2 cellular contexts compared by ENCODE assay signal in the genomic region with DNA sequence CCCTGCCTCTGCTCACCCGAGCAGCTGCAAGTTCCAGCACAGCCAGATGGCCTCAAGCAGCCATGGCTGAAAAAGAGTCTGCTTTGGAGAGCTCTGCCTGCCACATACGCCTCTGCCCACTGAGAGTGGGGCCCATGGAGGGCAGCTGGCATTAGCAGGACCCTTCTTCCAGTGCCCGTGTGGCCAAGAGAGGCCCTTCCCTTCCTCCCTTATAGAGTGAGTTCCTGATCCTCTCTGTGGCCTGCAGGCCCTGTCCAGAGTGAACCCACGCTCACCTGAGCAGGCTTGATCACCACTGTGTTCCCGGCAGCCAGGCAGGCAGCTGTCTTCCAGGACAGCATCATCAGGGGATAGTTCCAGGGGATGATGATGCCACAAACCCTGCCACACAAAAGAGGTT.
TF ChIP-seq lines count a peak whose summit lies in the region.

No MANE protein-coding gene starts in this region.

TF ChIP-seq in SK-N-SH, 30 proteins besides CTCF, POLR2A, EP300 and RAD21:
- TF ChIP-seq, protein P1, sequence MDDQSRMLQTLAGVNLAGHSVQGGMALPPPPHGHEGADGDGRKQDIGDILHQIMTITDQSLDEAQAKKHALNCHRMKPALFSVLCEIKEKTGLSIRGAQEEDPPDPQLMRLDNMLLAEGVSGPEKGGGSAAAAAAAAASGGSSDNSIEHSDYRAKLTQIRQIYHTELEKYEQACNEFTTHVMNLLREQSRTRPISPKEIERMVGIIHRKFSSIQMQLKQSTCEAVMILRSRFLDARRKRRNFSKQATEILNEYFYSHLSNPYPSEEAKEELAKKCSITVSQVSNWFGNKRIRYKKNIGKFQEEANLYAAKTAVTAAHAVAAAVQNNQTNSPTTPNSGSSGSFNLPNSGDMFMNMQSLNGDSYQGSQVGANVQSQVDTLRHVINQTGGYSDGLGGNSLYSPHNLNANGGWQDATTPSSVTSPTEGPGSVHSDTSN (IDR thresholded peaks at IDR 0.05), result no peak
- TF ChIP-seq POLR2AphosphoS5 (IDR thresholded peaks at IDR 0.05; ENCODE audit: low read depth, low read length), result no peak
- TF ChIP-seq, protein P2, sequence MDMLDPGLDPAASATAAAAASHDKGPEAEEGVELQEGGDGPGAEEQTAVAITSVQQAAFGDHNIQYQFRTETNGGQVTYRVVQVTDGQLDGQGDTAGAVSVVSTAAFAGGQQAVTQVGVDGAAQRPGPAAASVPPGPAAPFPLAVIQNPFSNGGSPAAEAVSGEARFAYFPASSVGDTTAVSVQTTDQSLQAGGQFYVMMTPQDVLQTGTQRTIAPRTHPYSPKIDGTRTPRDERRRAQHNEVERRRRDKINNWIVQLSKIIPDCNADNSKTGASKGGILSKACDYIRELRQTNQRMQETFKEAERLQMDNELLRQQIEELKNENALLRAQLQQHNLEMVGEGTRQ (IDR thresholded peaks at IDR 0.05; ENCODE audit: borderline replicate concordance, low read depth, low read length), result no peak
- no peak for TF ChIP-seq YY1 (IDR thresholded peaks at IDR 0.05; ENCODE audit: low read depth)
- TF ChIP-seq NFIC (IDR thresholded peaks at IDR 0.05; ENCODE audit: borderline replicate concordance), result no peak
- TF ChIP-seq CHD2 (IDR thresholded peaks at IDR 0.05; ENCODE audit: low read length, partially characterized antibody), result no peak
- TF ChIP-seq SMC3 (IDR thresholded peaks at IDR 0.05; ENCODE audit: low read depth, low read length), result no peak
- no peak for TF ChIP-seq ELF1 (IDR thresholded peaks at IDR 0.05)
- no peak for TF ChIP-seq GABPA (IDR thresholded peaks at IDR 0.05; ENCODE audit: low read depth)
- TF ChIP-seq, protein P3, sequence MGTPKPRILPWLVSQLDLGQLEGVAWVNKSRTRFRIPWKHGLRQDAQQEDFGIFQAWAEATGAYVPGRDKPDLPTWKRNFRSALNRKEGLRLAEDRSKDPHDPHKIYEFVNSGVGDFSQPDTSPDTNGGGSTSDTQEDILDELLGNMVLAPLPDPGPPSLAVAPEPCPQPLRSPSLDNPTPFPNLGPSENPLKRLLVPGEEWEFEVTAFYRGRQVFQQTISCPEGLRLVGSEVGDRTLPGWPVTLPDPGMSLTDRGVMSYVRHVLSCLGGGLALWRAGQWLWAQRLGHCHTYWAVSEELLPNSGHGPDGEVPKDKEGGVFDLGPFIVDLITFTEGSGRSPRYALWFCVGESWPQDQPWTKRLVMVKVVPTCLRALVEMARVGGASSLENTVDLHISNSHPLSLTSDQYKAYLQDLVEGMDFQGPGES (IDR thresholded peaks at IDR 0.05; ENCODE audit: low read depth, low read length), result no peak
- TF ChIP-seq TCF12 (IDR thresholded peaks at IDR 0.05), result no peak
- no peak for TF ChIP-seq FOXJ3 (CRISPR knock-in tag; IDR thresholded peaks at IDR 0.05)
- no peak for TF ChIP-seq FOXM1 (IDR thresholded peaks at IDR 0.05; ENCODE audit: low read depth)
- no peak for TF ChIP-seq NRF1 (IDR thresholded peaks at IDR 0.05; ENCODE audit: low read depth, low read length)
- TF ChIP-seq, protein P4, sequence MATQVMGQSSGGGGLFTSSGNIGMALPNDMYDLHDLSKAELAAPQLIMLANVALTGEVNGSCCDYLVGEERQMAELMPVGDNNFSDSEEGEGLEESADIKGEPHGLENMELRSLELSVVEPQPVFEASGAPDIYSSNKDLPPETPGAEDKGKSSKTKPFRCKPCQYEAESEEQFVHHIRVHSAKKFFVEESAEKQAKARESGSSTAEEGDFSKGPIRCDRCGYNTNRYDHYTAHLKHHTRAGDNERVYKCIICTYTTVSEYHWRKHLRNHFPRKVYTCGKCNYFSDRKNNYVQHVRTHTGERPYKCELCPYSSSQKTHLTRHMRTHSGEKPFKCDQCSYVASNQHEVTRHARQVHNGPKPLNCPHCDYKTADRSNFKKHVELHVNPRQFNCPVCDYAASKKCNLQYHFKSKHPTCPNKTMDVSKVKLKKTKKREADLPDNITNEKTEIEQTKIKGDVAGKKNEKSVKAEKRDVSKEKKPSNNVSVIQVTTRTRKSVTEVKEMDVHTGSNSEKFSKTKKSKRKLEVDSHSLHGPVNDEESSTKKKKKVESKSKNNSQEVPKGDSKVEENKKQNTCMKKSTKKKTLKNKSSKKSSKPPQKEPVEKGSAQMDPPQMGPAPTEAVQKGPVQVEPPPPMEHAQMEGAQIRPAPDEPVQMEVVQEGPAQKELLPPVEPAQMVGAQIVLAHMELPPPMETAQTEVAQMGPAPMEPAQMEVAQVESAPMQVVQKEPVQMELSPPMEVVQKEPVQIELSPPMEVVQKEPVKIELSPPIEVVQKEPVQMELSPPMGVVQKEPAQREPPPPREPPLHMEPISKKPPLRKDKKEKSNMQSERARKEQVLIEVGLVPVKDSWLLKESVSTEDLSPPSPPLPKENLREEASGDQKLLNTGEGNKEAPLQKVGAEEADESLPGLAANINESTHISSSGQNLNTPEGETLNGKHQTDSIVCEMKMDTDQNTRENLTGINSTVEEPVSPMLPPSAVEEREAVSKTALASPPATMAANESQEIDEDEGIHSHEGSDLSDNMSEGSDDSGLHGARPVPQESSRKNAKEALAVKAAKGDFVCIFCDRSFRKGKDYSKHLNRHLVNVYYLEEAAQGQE (IDR thresholded peaks at IDR 0.05; ENCODE audit: low read depth, low read length), result no peak

TF ChIP-seq in IMR-90, 13 proteins besides CTCF, POLR2A, EP300 and RAD21 (continued from another document):
- TF ChIP-seq BHLHE40 (IDR thresholded peaks at IDR 0.05; ENCODE audit: low read depth, low read length) (no peak), RCOR1 (IDR thresholded peaks at IDR 0.05; ENCODE audit: insufficient replicate concordance, low read length) (no peak), FOS (IDR thresholded peaks at IDR 0.05; ENCODE audit: low read depth, low read length) (no peak), RFX5 (IDR thresholded peaks at IDR 0.05; ENCODE audit: low read depth, low read length) (no peak), MXI1 (IDR thresholded peaks at IDR 0.05; ENCODE audit: borderline replicate concordance, low read depth, low read length) (no peak), MAZ (IDR thresholded peaks at IDR 0.05; ENCODE audit: borderline replicate concordance, low read depth, low read length) (no peak)
- TF ChIP-seq, protein P5, sequence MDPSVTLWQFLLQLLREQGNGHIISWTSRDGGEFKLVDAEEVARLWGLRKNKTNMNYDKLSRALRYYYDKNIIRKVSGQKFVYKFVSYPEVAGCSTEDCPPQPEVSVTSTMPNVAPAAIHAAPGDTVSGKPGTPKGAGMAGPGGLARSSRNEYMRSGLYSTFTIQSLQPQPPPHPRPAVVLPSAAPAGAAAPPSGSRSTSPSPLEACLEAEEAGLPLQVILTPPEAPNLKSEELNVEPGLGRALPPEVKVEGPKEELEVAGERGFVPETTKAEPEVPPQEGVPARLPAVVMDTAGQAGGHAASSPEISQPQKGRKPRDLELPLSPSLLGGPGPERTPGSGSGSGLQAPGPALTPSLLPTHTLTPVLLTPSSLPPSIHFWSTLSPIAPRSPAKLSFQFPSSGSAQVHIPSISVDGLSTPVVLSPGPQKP (IDR thresholded peaks at IDR 0.05; ENCODE audit: borderline replicate concordance, low read depth, low read length), result no peak
